Comparison of ENCODE assay signal across 28 cellular contexts in the genomic region with DNA sequence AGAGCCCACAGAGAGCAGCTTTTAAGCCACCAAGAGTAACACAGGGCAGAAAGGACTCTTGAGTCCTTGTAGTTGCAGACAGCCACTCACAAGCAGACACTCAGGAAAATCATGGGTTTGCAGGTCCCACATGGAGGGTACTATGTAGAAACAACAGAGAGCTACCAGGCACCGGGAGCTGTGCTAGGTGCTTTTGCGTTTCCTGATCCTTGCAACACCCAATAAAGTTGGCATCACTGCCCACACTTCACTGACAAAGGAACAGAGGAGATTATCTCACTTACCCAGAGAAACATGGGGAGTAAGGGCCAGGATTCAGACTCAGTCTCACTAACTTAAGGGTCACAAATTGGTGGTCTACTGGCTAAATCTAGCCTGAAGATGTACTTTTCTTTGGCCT.
"Had no signal": no experiment of that assay in that cellular context is flagged by ENCODE, and none has a peak within 500 bp of the region (broad histone marks: within the 10 kb centered on the region; RNA-seq: fewer than 3 reads in every experiment).

No MANE protein-coding gene starts in this region.

- H3K4me3 ChIP-seq: ascending aorta, coronary artery, dorsolateral prefrontal cortex, gastrocnemius medialis, heart left ventricle had no signal

- H3K27ac ChIP-seq: coronary artery, dorsolateral prefrontal cortex, foreskin keratinocyte, gastrocnemius medialis, heart left ventricle had no signal

- ATAC-seq: activated CD4-positive, alpha-beta T cell treated with anti-CD3 and anti-CD28 coated beads for 36 hours; activated CD8-positive, alpha-beta memory T cell treated with anti-CD3 and anti-CD28 coated beads, Interleukin-2, amount 10 ng/mL, durations not matched to agents 7 days and 5 days; activated CD8-positive, alpha-beta T cell treated with anti-CD3 and anti-CD28 coated beads, Interleukin-2, amount 10 ng/mL, durations not matched to agents 7 days and 5 days; activated naive CD4-positive, alpha-beta T cell treated with anti-CD3 and anti-CD28 coated beads, Interleukin-2, amount 50 U/mL, for 72 hours; esophagus mucosa; foreskin keratinocyte; gastrocnemius medialis; heart left ventricle; T-helper 17 cell had no signal

- H3K4me1 ChIP-seq: gastrocnemius medialis had no signal

- FAIRE-seq: bronchial epithelial cell had no signal

- H3K27me3 ChIP-seq: ascending aorta, dorsolateral prefrontal cortex, foreskin keratinocyte, gastrocnemius medialis, heart left ventricle had no signal

- H3K36me3 ChIP-seq: ascending aorta, gastrocnemius medialis, heart left ventricle had no signal

- H3K9me3 ChIP-seq: ascending aorta, gastrocnemius medialis, heart left ventricle had no signal

- DNase-seq: activated CD4-positive, alpha-beta memory T cell treated with anti-CD3 and anti-CD28 coated beads for 36 hours; activated CD4-positive, alpha-beta T cell treated with anti-CD3 and anti-CD28 coated beads for 36 hours; activated CD4-positive, alpha-beta T cell treated with anti-CD3 and anti-CD28 coated beads, Interleukin-2, amount 10 ng/mL, durations not matched to agents 24 days and 14 days; activated CD4-positive, CD25-positive, alpha-beta regulatory T cell; activated CD4-positive, CD25-positive, alpha-beta regulatory T cell treated with anti-CD3 and anti-CD28 coated beads, Interleukin-2, amount 50 U/mL, for 72 hours; activated CD8-positive, alpha-beta memory T cell treated with anti-CD3 and anti-CD28 coated beads, Interleukin-2, amount 10 ng/mL, durations not matched to agents 7 days and 5 days; activated CD8-positive, alpha-beta memory T cell treated with anti-CD3 and anti-CD28 coated beads, Interleukin-2, amount 50 U/mL, for 4 hours; activated CD8-positive, alpha-beta T cell treated with anti-CD3 and anti-CD28 coated beads, Interleukin-2, amount 10 ng/mL, durations not matched to agents 7 days and 5 days; activated effector memory CD4-positive, alpha-beta T cell treated with anti-CD3 and anti-CD28 coated beads, Interleukin-2, amount 50 U/mL, for 16 hours; activated naive CD4-positive, alpha-beta T cell treated with anti-CD3 and anti-CD28 coated beads, Interleukin-2, amount 10 ng/mL, durations not matched to agents 7 days and 5 days; activated naive CD8-positive, alpha-beta T cell treated with anti-CD3 and anti-CD28 coated beads, Interleukin-2, amount 10 ng/mL, durations not matched to agents 7 days and 5 days; activated T-cell treated with anti-CD3 and anti-CD28 coated beads, Interleukin-2, amount 50 U/mL, for 1 hour; activated T-cell treated with anti-CD3 and anti-CD28 coated beads, Interleukin-2, amount 50 U/mL, for 48 hours; dorsolateral prefrontal cortex; effector memory CD4-positive, alpha-beta T cell; endodermal cell; foreskin keratinocyte; gastrocnemius medialis; glutamatergic neuron; heart left ventricle; T-helper 1 cell; T-helper 17 cell; T1000 had no signal
